Comparison of ENCODE assay signal across 1 cellular context in genomic region chr3:77190281-77190841, GRCh38.
TF ChIP-seq lines count a peak whose summit lies in the region.

No MANE protein-coding gene starts in this region.

TF ChIP-seq in HEK293, 187 proteins besides CTCF, POLR2A, EP300 and RAD21 (continued from another document):
- TF ChIP-seq TSHZ1 (tag by site-specific recombination; IDR thresholded peaks at IDR 0.05; ENCODE audit: borderline replicate concordance): no peak
- TF ChIP-seq, protein P1, sequence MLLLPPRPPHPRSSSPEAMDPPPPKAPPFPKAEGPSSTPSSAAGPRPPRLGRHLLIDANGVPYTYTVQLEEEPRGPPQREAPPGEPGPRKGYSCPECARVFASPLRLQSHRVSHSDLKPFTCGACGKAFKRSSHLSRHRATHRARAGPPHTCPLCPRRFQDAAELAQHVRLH (tag by site-specific recombination; IDR thresholded peaks at IDR 0.05): no peak
- TF ChIP-seq BCL11B (tag by site-specific recombination; IDR thresholded peaks at IDR 0.05; ENCODE audit: low read depth): no peak
- TF ChIP-seq, protein P2, sequence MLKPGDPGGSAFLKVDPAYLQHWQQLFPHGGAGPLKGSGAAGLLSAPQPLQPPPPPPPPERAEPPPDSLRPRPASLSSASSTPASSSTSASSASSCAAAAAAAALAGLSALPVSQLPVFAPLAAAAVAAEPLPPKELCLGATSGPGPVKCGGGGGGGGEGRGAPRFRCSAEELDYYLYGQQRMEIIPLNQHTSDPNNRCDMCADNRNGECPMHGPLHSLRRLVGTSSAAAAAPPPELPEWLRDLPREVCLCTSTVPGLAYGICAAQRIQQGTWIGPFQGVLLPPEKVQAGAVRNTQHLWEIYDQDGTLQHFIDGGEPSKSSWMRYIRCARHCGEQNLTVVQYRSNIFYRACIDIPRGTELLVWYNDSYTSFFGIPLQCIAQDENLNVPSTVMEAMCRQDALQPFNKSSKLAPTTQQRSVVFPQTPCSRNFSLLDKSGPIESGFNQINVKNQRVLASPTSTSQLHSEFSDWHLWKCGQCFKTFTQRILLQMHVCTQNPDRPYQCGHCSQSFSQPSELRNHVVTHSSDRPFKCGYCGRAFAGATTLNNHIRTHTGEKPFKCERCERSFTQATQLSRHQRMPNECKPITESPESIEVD (tag by site-specific recombination; IDR thresholded peaks at IDR 0.05): peak; percentile 90
- TF ChIP-seq FEZF1 (tag by site-specific recombination; IDR thresholded peaks at IDR 0.05): peak; percentile 9; the same call in 1 of the 2 replicates
- no peak for TF ChIP-seq ZFHX2 (tag by site-specific recombination; conservative IDR thresholded peaks at IDR 0.05)
- no peak for TF ChIP-seq ZNF174 (tag by site-specific recombination; IDR thresholded peaks at IDR 0.05)
- no peak for TF ChIP-seq KLF17 (tag by site-specific recombination; IDR thresholded peaks at IDR 0.05)
TF ChIP-seq in HEK293: peak in this region for 3.
